Comparison of ENCODE assay signal across 8 cellular contexts in the genomic region with DNA sequence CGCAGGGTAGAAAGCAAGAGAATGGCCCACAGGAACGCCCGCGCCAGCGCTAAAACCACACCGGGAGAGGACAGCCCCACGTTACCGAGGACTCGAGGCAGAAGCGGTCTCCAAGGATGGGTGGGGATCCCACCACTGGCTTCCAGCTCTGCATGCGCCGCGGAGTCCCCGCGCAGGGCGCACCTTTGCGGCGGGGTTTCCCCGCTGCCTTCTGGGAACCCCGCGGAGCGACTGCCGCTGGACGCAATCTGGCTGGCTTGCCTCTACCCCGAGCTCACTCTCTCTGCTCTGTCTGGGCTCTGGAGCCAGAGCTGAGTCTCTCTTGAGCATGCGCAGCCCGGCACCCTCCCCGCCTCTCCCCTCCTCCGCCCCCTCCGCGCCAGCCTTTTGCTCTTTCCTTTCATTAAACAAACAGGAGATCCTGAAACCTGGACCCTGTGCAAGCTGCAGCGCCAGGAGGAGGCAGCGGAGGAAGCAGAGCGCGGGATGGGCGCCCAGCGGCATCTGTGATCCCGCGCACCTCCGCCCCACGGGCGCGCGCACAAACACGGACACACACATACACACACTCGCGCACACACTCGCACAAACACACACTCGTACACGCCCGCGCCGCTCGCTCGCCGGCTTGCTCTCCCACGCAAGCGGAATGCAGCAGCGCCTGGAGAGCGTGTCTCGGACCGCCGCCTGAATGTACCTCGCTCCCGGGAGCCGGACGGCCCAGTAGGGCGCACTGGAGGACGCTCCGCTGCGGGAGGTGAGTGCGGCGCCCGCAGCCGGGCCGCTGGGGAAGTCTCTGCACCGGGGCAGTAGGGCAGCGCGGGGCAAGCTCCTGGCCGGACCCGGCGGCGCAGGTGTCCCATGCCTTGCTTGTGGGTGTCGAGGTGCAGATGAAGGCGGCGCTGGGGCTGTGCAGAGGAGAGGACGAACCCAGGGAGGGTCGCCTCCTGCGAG. TPM values are rescaled to one million over a fixed set of nuclear protein-coding genes. Genes with fewer than 3 reads are reported as not detected.
DNase-seq lines count a peak whose midpoint lies in the region; ATAC-seq, FAIRE-seq and TF ChIP-seq lines count a peak whose summit lies in the region.

A gene (plus strand): TSS at position 382 of the 954 bp plus-strand sequence.

- TF ChIP-seq CTCF in fibroblast of mammary gland (conservative IDR thresholded peaks at IDR 0.05; ENCODE audit: control insufficient read depth, insufficient read depth, low read depth, low read length) = no peak
- no peak for TF ChIP-seq CTCF in nephron (IDR thresholded peaks at IDR 0.05; ENCODE audit: unreplicated experiment in 3 of 3)
- TF ChIP-seq CTCF in CD8-positive, alpha-beta T cell (IDR thresholded peaks at IDR 0.05) = no peak

- peak; percentile 36 for DNase-seq in AG08395 (ENCODE audit: low spot score)
- peak; percentile 13 for DNase-seq in SHP77 treated with DMSO at 0.1 percent for 48 hours (lab: John Stamatoyannopoulos, UW)
- peak; percentile 32 for DNase-seq in fibroblast of mammary gland (ENCODE audit: low read depth)
- DNase-seq in GM19239 (ENCODE audit: insufficient read length, low spot score) = no peak
- DNase-seq in CD8-positive, alpha-beta T cell = no peak
- no peak for DNase-seq in activated CD4-positive, alpha-beta memory T cell treated with anti-CD3 and anti-CD28 coated beads for 36 hours

- no peaks in the 10 kb centered on the region for H3K9me3 ChIP-seq in HUES6 (ENCODE audit: control insufficient read depth, insufficient read depth, low read depth, low read length)
- H3K9me3 ChIP-seq in CD8-positive, alpha-beta T cell (ENCODE audit: low read length) = no peaks in the 10 kb centered on the region

- H3K27me3 ChIP-seq in HUES6 (ENCODE audit: control insufficient read depth, insufficient read depth, low read length) = peaks cover 79% of the 10 kb centered on the region
- no peaks in the 10 kb centered on the region for H3K27me3 ChIP-seq in CD8-positive, alpha-beta T cell (ENCODE audit: insufficient read depth, low read length)

- peak within 1 kb of the TSS; percentile 91 to 92 (median 92) for H3K4me3 Mint-ChIP-seq in nephron
- H3K4me3 Mint-ChIP-seq in CD8-positive, alpha-beta T cell = no peak within 1 kb of the TSS
- no peak within 1 kb of the TSS for H3K4me3 Mint-ChIP-seq in activated CD4-positive, alpha-beta memory T cell treated with anti-CD3 and anti-CD28 coated beads for 36 hours

- POLR2A ChIA-PET in CD8-positive, alpha-beta T cell (lab: Charles Lee) = no interaction called here
- POLR2A ChIA-PET in activated CD4-positive, alpha-beta memory T cell treated with anti-CD3 and anti-CD28 coated beads for 36 hours (lab: Charles Lee) = no interaction called here

- H3K27me3 Mint-ChIP-seq in nephron (ENCODE audit: low read depth) = peaks cover 76% of the 10 kb centered on the region
- H3K27me3 Mint-ChIP-seq in CD8-positive, alpha-beta T cell (ENCODE audit: low read depth) = peaks cover 40% of the 10 kb centered on the region
- H3K27me3 Mint-ChIP-seq in activated CD4-positive, alpha-beta memory T cell treated with anti-CD3 and anti-CD28 coated beads for 36 hours = peaks cover 21% of the 10 kb centered on the region

- peaks cover 18% of the 10 kb centered on the region for H3K4me1 Mint-ChIP-seq in nephron
- no peaks in the 10 kb centered on the region for H3K4me1 Mint-ChIP-seq in CD8-positive, alpha-beta T cell (ENCODE audit: low read depth)
- no peaks in the 10 kb centered on the region for H3K4me1 Mint-ChIP-seq in activated CD4-positive, alpha-beta memory T cell treated with anti-CD3 and anti-CD28 coated beads for 36 hours (ENCODE audit: low read depth)

- no peak within 1 kb of the TSS for H3K27ac ChIP-seq in HUES6 (ENCODE audit: low read depth, low read length)
- no peak within 1 kb of the TSS for H3K27ac ChIP-seq in CD8-positive, alpha-beta T cell (ENCODE audit: low read depth, low read length)

- H3K4me1 ChIP-seq in HUES6 (ENCODE audit: control insufficient read depth, insufficient read depth, low read length) = peaks cover 14% of the 10 kb centered on the region
- no peaks in the 10 kb centered on the region for H3K4me1 ChIP-seq in CD8-positive, alpha-beta T cell (ENCODE audit: insufficient read depth, low read length)

- H3K27ac Mint-ChIP-seq in nephron = peak within 1 kb of the TSS in 1 of 3 experiments; percentile 66
- no peak within 1 kb of the TSS for H3K27ac Mint-ChIP-seq in CD8-positive, alpha-beta T cell
- no peak within 1 kb of the TSS for H3K27ac Mint-ChIP-seq in activated CD4-positive, alpha-beta memory T cell treated with anti-CD3 and anti-CD28 coated beads for 36 hours

- H3K36me3 Mint-ChIP-seq in nephron (ENCODE audit: low read depth) = no peaks in the 10 kb centered on the region
- H3K36me3 Mint-ChIP-seq in CD8-positive, alpha-beta T cell = no peaks in the 10 kb centered on the region
- H3K36me3 Mint-ChIP-seq in activated CD4-positive, alpha-beta memory T cell treated with anti-CD3 and anti-CD28 coated beads for 36 hours = no peaks in the 10 kb centered on the region

- no peaks in the 10 kb centered on the region for H3K9me3 Mint-ChIP-seq in nephron
- no peaks in the 10 kb centered on the region for H3K9me3 Mint-ChIP-seq in CD8-positive, alpha-beta T cell
- H3K9me3 Mint-ChIP-seq in activated CD4-positive, alpha-beta memory T cell treated with anti-CD3 and anti-CD28 coated beads for 36 hours = no peaks in the 10 kb centered on the region

- no peak for FAIRE-seq in GM19239 (lab: Jason Lieb, UNC)

- H3K36me3 ChIP-seq in HUES6 (ENCODE audit: control insufficient read depth, insufficient read depth, low read length) = no peaks in the 10 kb centered on the region
- H3K36me3 ChIP-seq in CD8-positive, alpha-beta T cell (ENCODE audit: insufficient read depth, low read length) = no peaks in the 10 kb centered on the region

- intact Hi-C loops in CD8-positive, alpha-beta T cell (cut with DNase I, micrococcal nuclease) = no loop called here
- intact Hi-C loops in activated CD4-positive, alpha-beta memory T cell treated with anti-CD3 and anti-CD28 coated beads for 36 hours (cut with micrococcal nuclease) = no loop called here

- ATAC-seq in CD8-positive, alpha-beta T cell = no peak

- H3K4me3 ChIP-seq in HUES6 (ENCODE audit: low read depth, low read length) (peak within 1 kb of the TSS; percentile 87), fibroblast of mammary gland (ENCODE audit: control insufficient read depth, low read depth, low read length) (peak within 1 kb of the TSS; percentile 36)
- H3K4me3 ChIP-seq in CD8-positive, alpha-beta T cell (ENCODE audit: low read depth, low read length) = no peak within 1 kb of the TSS

- CTCF ChIA-PET in CD8-positive, alpha-beta T cell (lab: Charles Lee) = interaction anchor here (0.7 kb wide), 1 partner anchor 10 kb away, joined by 3 read pairs; no protein-coding TSS in a partner anchor
- CTCF ChIA-PET in activated CD4-positive, alpha-beta memory T cell treated with anti-CD3 and anti-CD28 coated beads for 36 hours (lab: Charles Lee) = no interaction called here

- peak within 1 kb of the TSS; percentile 21 for H3K9ac ChIP-seq in HUES6 (ENCODE audit: low read length)

RNA-seq across cellular contexts. Expression of the gene that starts here (rescaled TPM):
- not detected for total RNA-seq in CD8-positive, alpha-beta T cell
- total RNA-seq in activated CD4-positive, alpha-beta memory T cell treated with anti-CD3 and anti-CD28 coated beads for 36 hours = not detected

Comparison
In these comparisons a context has a peak if more than half of its experiments do, and no peak if none do; other contexts are left out.
1. DNase-seq: peak in AG08395 (single experiment), SHP77 treated with DMSO at 0.1 percent for 48 hours (single experiment) and fibroblast of mammary gland (single experiment); none in GM19239 (single experiment), CD8-positive, alpha-beta T cell (0 of 7) and activated CD4-positive, alpha-beta memory T cell treated with anti-CD3 and anti-CD28 coated beads for 36 hours (single experiment).
2. H3K4me3 Mint-ChIP-seq: peak in nephron (3 of 3); none in CD8-positive, alpha-beta T cell (single experiment) and activated CD4-positive, alpha-beta memory T cell treated with anti-CD3 and anti-CD28 coated beads for 36 hours (single experiment).